10 cellular contexts compared by ENCODE assay signal in the genomic region with DNA sequence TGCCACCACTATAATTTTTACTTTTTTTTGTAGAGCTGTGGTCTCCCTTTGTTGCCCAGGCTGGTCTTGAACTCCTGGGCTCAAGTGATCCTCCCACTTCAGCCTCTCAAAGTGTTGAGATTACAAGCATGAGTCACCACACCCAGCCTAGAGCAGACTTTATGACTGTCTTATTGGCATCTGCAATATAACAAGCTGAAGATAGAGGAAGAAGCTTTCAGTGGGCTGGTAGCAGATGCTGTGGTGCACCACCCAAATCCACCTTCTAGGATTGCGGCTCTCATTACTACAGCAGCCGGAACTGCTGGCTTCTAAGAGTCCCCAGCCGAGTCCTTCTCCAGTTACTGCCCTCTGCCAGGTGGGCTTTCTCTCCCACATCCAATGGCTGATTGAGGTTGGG. TPM values are rescaled to one million over a fixed set of nuclear protein-coding genes. Genes with fewer than 3 reads are reported as not detected.
DNase-seq lines count a peak whose midpoint lies in the region; ATAC-seq and TF ChIP-seq lines count a peak whose summit lies in the region.
"Had no signal": no experiment of that assay in that cellular context is flagged by ENCODE, and none has a peak within 500 bp of the region (broad histone marks: within the 10 kb centered on the region; RNA-seq: fewer than 3 reads in every experiment).

No MANE protein-coding gene starts in this region.

- ATAC-seq in lower lobe of right lung, result peak; percentile 72 to 79

- H3K4me3 ChIP-seq in lower lobe of right lung (no peak overlapping the region), Caco-2 (ENCODE audit: low read depth, low read length) (no peak overlapping the region)
- H3K4me3 ChIP-seq: right lobe of liver had no signal

- H3K9me3 ChIP-seq in lower lobe of right lung (no peaks in the 10 kb centered on the region), Caco-2 (no peaks in the 10 kb centered on the region)
- H3K9me3 ChIP-seq: right lobe of liver had no signal

- TF ChIP-seq CTCF in HFFc6 (IDR thresholded peaks at IDR 0.05) (no peak), lower lobe of right lung (IDR thresholded peaks at IDR 0.05) (no peak), Caco-2 (IDR thresholded peaks at IDR 0.05; ENCODE audit: insufficient read depth in 1 of 2, low read depth in 1 of 2, low read length in 1 of 2, severe bottlenecking in 1 of 2, unreplicated experiment in 1 of 2) (no peak)

- no peaks in the 10 kb centered on the region for H3K9me3 Mint-ChIP-seq in HFFc6
- H3K9me3 Mint-ChIP-seq in activated T-helper 1 cell treated with anti-CD3 and anti-CD28 coated beads, Interleukin-12 subunit alpha, Interleukin-12 subunit beta, Interleukin-2, Interleukin-4 antibody, amounts not matched to agents 30 ng/mL and 10 ng/mL and 1 ng/mL, durations not matched to agents 14 hours and 24 hours and 36 hours, result no peaks in the 10 kb centered on the region
- H3K9me3 Mint-ChIP-seq in Caco-2 (ENCODE audit: unreplicated experiment), result no peaks in the 10 kb centered on the region
- H3K9me3 Mint-ChIP-seq: activated naive CD8-positive, alpha-beta T cell treated with anti-CD3 and anti-CD28 coated beads, Interleukin-2, amount 10 ng/mL, durations not matched to agents 7 days and 5 days had no signal

- H3K27ac Mint-ChIP-seq in HFFc6 (no peak overlapping the region), Caco-2 (ENCODE audit: unreplicated experiment) (no peak overlapping the region)
- H3K27ac Mint-ChIP-seq in activated T-helper 1 cell treated with anti-CD3 and anti-CD28 coated beads, Interleukin-12 subunit alpha, Interleukin-12 subunit beta, Interleukin-2, Interleukin-4 antibody, amounts not matched to agents 30 ng/mL and 10 ng/mL and 1 ng/mL, durations not matched to agents 14 hours and 24 hours and 36 hours, result no peak overlapping the region
- H3K27ac Mint-ChIP-seq: activated naive CD8-positive, alpha-beta T cell treated with anti-CD3 and anti-CD28 coated beads, Interleukin-2, amount 10 ng/mL, durations not matched to agents 7 days and 5 days had no signal

- H3K27ac ChIP-seq in lower lobe of right lung, result no peak overlapping the region
- H3K27ac ChIP-seq: right lobe of liver had no signal

- H3K4me3 Mint-ChIP-seq in HFFc6, result no peak overlapping the region
- H3K4me3 Mint-ChIP-seq in activated T-helper 1 cell treated with anti-CD3 and anti-CD28 coated beads, Interleukin-12 subunit alpha, Interleukin-12 subunit beta, Interleukin-2, Interleukin-4 antibody, amounts not matched to agents 30 ng/mL and 10 ng/mL and 1 ng/mL, durations not matched to agents 14 hours and 24 hours and 36 hours, result no peak overlapping the region
- no peak overlapping the region for H3K4me3 Mint-ChIP-seq in Caco-2 (ENCODE audit: unreplicated experiment)
- H3K4me3 Mint-ChIP-seq: activated naive CD8-positive, alpha-beta T cell treated with anti-CD3 and anti-CD28 coated beads, Interleukin-2, amount 10 ng/mL, durations not matched to agents 7 days and 5 days had no signal

- DNase-seq in GDM1 (lab: John Stamatoyannopoulos, UW), result peak; percentile 14
- peak; percentile 31 for DNase-seq in HFFc6
- peak; percentile 93 for DNase-seq in SIG-M5 (lab: John Stamatoyannopoulos, UW)
- no peak for DNase-seq in lower lobe of right lung
- DNase-seq in activated T-helper 1 cell treated with anti-CD3 and anti-CD28 coated beads, Interleukin-12 subunit alpha, Interleukin-12 subunit beta, Interleukin-2, Interleukin-4 antibody, amounts not matched to agents 30 ng/mL and 10 ng/mL and 1 ng/mL, durations not matched to agents 14 hours and 24 hours and 36 hours (ENCODE audit: low spot score), result no peak
- DNase-seq in activated CD4-positive, alpha-beta T cell treated with anti-CD3 and anti-CD28 coated beads, Interleukin-2, amount 50 U/mL, for 1 hour, result no peak
- DNase-seq in Caco-2, result no peak
- DNase-seq: activated CD4-positive, CD25-positive, alpha-beta regulatory T cell treated with anti-CD3 and anti-CD28 coated beads, Interleukin-2, amount 50 U/mL, for 72 hours; activated naive CD8-positive, alpha-beta T cell treated with anti-CD3 and anti-CD28 coated beads, Interleukin-2, amount 10 ng/mL, durations not matched to agents 7 days and 5 days; right lobe of liver had no signal

- no peaks in the 10 kb centered on the region for H3K36me3 ChIP-seq in lower lobe of right lung
- no peaks in the 10 kb centered on the region for H3K36me3 ChIP-seq in Caco-2 (ENCODE audit: control insufficient read depth, insufficient read depth, low read length)
- H3K36me3 ChIP-seq: right lobe of liver had no signal

- intact Hi-C loops in lower lobe of right lung (cut with DNase I) (no loop called here), Caco-2 (cut with micrococcal nuclease; ENCODE audit: unreplicated experiment) (no loop called here)
- intact Hi-C loops in activated T-helper 1 cell treated with anti-CD3 and anti-CD28 coated beads, Interleukin-12 subunit alpha, Interleukin-12 subunit beta, Interleukin-2, Interleukin-4 antibody, amounts not matched to agents 30 ng/mL and 10 ng/mL and 1 ng/mL, durations not matched to agents 14 hours and 24 hours and 36 hours (cut with micrococcal nuclease), result no loop called here

- CTCF ChIA-PET in Caco-2 (lab: Charles Lee), result no interaction called here

- H3K4me1 ChIP-seq in lower lobe of right lung (peaks cover 7% of the 10 kb centered on the region), Caco-2 (no peaks in the 10 kb centered on the region)
- H3K4me1 ChIP-seq: right lobe of liver had no signal

- POLR2A ChIA-PET in Caco-2 (lab: Charles Lee), result no interaction called here

- peaks cover 16% of the 10 kb centered on the region for H3K4me1 Mint-ChIP-seq in HFFc6 (ENCODE audit: low read depth)
- peaks cover 41% of the 10 kb centered on the region for H3K4me1 Mint-ChIP-seq in activated T-helper 1 cell treated with anti-CD3 and anti-CD28 coated beads, Interleukin-12 subunit alpha, Interleukin-12 subunit beta, Interleukin-2, Interleukin-4 antibody, amounts not matched to agents 30 ng/mL and 10 ng/mL and 1 ng/mL, durations not matched to agents 14 hours and 24 hours and 36 hours (ENCODE audit: low read depth)
- H3K4me1 Mint-ChIP-seq in Caco-2 (ENCODE audit: low read depth, unreplicated experiment), result no peaks in the 10 kb centered on the region

- H3K27me3 Mint-ChIP-seq in HFFc6 (ENCODE audit: insufficient read depth) (no peaks in the 10 kb centered on the region), Caco-2 (ENCODE audit: insufficient read depth, unreplicated experiment) (peaks cover 10% of the 10 kb centered on the region)
- peaks cover 2% of the 10 kb centered on the region for H3K27me3 Mint-ChIP-seq in activated T-helper 1 cell treated with anti-CD3 and anti-CD28 coated beads, Interleukin-12 subunit alpha, Interleukin-12 subunit beta, Interleukin-2, Interleukin-4 antibody, amounts not matched to agents 30 ng/mL and 10 ng/mL and 1 ng/mL, durations not matched to agents 14 hours and 24 hours and 36 hours (ENCODE audit: insufficient read depth)
- H3K27me3 Mint-ChIP-seq: activated naive CD8-positive, alpha-beta T cell treated with anti-CD3 and anti-CD28 coated beads, Interleukin-2, amount 10 ng/mL, durations not matched to agents 7 days and 5 days had no signal

- BruUV-seq in Caco-2 (replicated peaks; lab: Mats Ljungman, UMichigan), result no TSS peak

- H3K27me3 ChIP-seq in lower lobe of right lung (ENCODE audit: low read depth), result no peaks in the 10 kb centered on the region
- H3K27me3 ChIP-seq in Caco-2 (replicated peaks; ENCODE audit: control insufficient read depth, insufficient read depth, low read length), result no peaks in the 10 kb centered on the region
- H3K27me3 ChIP-seq: right lobe of liver had no signal

- H3K36me3 Mint-ChIP-seq in HFFc6 (ENCODE audit: low read depth) (no peaks in the 10 kb centered on the region), Caco-2 (ENCODE audit: insufficient read depth, unreplicated experiment) (no peaks in the 10 kb centered on the region)
- no peaks in the 10 kb centered on the region for H3K36me3 Mint-ChIP-seq in activated T-helper 1 cell treated with anti-CD3 and anti-CD28 coated beads, Interleukin-12 subunit alpha, Interleukin-12 subunit beta, Interleukin-2, Interleukin-4 antibody, amounts not matched to agents 30 ng/mL and 10 ng/mL and 1 ng/mL, durations not matched to agents 14 hours and 24 hours and 36 hours (ENCODE audit: low read depth)
- H3K36me3 Mint-ChIP-seq: activated naive CD8-positive, alpha-beta T cell treated with anti-CD3 and anti-CD28 coated beads, Interleukin-2, amount 10 ng/mL, durations not matched to agents 7 days and 5 days had no signal

RNA-seq across cellular contexts. Expression of gene STK38L, which starts 7.6 kb away (rescaled TPM):
- 10 to 100 TPM in 4 of 6 experiments, 1 to 10 TPM in 2; 8.2 to 12.6 (median 10.9) TPM for total RNA-seq in HFFc6 (2021; fragmentation: NEBNext Ultra II Directional; extraction: Animal tissue kit (Norgen Biotek cat#: 25700))
- total RNA-seq in lower lobe of right lung, result 22.2 TPM
- total RNA-seq in activated T-helper 1 cell treated with anti-CD3 and anti-CD28 coated beads, Interleukin-12 subunit alpha, Interleukin-12 subunit beta, Interleukin-2, Interleukin-4 antibody, amounts not matched to agents 30 ng/mL and 10 ng/mL and 1 ng/mL, durations not matched to agents 14 hours and 24 hours and 36 hours, result 20.5 and 23.3 TPM in 2 replicates
- 52.0 and 59.4 TPM in 2 replicates for total RNA-seq in Caco-2 (2022)

Comparison
In these comparisons a context has a peak if more than half of its experiments do, and no peak if none do; other contexts are left out.
1. DNase-seq: peak in GDM1 (single experiment), HFFc6 (single experiment) and SIG-M5 (single experiment); none in lower lobe of right lung (single experiment), activated T-helper 1 cell treated with anti-CD3 and anti-CD28 coated beads, Interleukin-12 subunit alpha, Interleukin-12 subunit beta, Interleukin-2, Interleukin-4 antibody, amounts not matched to agents 30 ng/mL and 10 ng/mL and 1 ng/mL, durations not matched to agents 14 hours and 24 hours and 36 hours (single experiment), activated CD4-positive, alpha-beta T cell treated with anti-CD3 and anti-CD28 coated beads, Interleukin-2, amount 50 U/mL, for 1 hour (single experiment) and Caco-2 (0 of 2).